Comparison of ENCODE assay signal across 14 cellular contexts in the genomic region with DNA sequence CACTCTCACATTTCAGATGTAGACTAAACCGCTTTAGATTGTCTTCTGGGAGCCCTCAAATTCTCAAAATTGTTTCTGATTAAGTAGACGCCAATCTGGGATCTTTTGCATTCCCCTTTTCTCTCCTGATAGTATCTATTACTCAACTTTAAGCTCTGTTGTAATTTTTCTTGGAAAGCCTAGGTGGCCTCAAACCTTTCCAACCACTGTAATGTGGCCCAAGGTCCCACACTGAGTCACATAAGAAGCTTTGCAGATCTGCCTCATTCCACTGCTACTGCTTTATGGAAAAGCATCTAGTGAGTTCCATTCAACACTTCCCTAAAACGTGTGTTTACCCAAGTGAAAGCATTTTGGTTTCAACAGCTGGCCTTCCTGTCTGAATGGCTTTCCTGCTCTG.
A peak's percentile ranks its signal among the peaks of the same experiment; 100 is the strongest.
DNase-seq lines count a peak whose midpoint lies in the region; ATAC-seq and TF ChIP-seq lines count a peak whose summit lies in the region.
"Had no signal": no experiment of that assay in that cellular context is flagged by ENCODE, and none has a peak within 500 bp of the region (broad histone marks: within the 10 kb centered on the region; RNA-seq: fewer than 3 reads in every experiment).

No MANE protein-coding gene starts in this region.

- DNase-seq in HCEC 1CT (peak; percentile 66), astrocyte of the spinal cord (ENCODE audit: low read depth, low spot score) (peak; percentile 50), left ventricle myocardium inferior (no peak), stromal cell of bone marrow (ENCODE audit: low read depth) (peak; percentile 54), medulla oblongata (ENCODE audit: extremely low spot score) (no peak), C1 segment of cervical spinal cord (lab: John Stamatoyannopoulos, UW) (no peak)
- DNase-seq: activated T-cell treated with anti-CD3 and anti-CD28 coated beads, Interleukin-2, amount 50 U/mL, for 48 hours; CD4-positive, CD25-positive, alpha-beta regulatory T cell; DMS79; NCI-H2081; NCI-H69; substantia nigra had no signal

- no peak for ATAC-seq in GM19452 (IDR thresholded peaks at IDR 0.05; ENCODE audit: unreplicated experiment)
- ATAC-seq: GM23338 had no signal

- H3K4me3 ChIP-seq in astrocyte of the spinal cord (ENCODE audit: low read depth, low read length) = no peak overlapping the region
- no peak overlapping the region for H3K4me3 ChIP-seq in left ventricle myocardium inferior
- H3K4me3 ChIP-seq: GM23338 had no signal

- H3K27me3 ChIP-seq in left ventricle myocardium inferior (ENCODE audit: low read depth) = no peaks in the 10 kb centered on the region

- no peaks in the 10 kb centered on the region for H3K36me3 ChIP-seq in left ventricle myocardium inferior

- intact Hi-C loops in left ventricle myocardium inferior (cut with micrococcal nuclease) = no loop called here

- in situ Hi-C loops in astrocyte of the spinal cord (cut with HindIII; ENCODE audit: low sequenced_read_pairs) = no loop called here

- H3K4me1 ChIP-seq in left ventricle myocardium inferior = peaks cover 5% of the 10 kb centered on the region

- H3K9me3 ChIP-seq in left ventricle myocardium inferior (replicated peaks) = no peaks in the 10 kb centered on the region

- no peak for TF ChIP-seq CTCF in astrocyte of the spinal cord (IDR thresholded peaks at IDR 0.05; ENCODE audit: low read depth, low read length)
- no peak for TF ChIP-seq CTCF in left ventricle myocardium inferior (IDR thresholded peaks at IDR 0.05; ENCODE audit: borderline replicate concordance)

- peak overlapping the region; percentile 52 for H3K27ac ChIP-seq in left ventricle myocardium inferior (replicated peaks)

Comparison
In these comparisons a context has a peak if more than half of its experiments do, and no peak if none do; other contexts are left out.
1. DNase-seq: peak in HCEC 1CT (single experiment), astrocyte of the spinal cord (single experiment) and stromal cell of bone marrow (single experiment); none in left ventricle myocardium inferior (single experiment), medulla oblongata (single experiment) and C1 segment of cervical spinal cord (0 of 14).